ENCODE assay signal across 13 cellular contexts in genomic region chr10:58651040-58651439, GRCh38.
DNase-seq lines count a peak whose midpoint lies in the region; ATAC-seq, FAIRE-seq and TF ChIP-seq lines count a peak whose summit lies in the region.
"Had no signal": no experiment of that assay in that cellular context is flagged by ENCODE, and none has a peak within 500 bp of the region (broad histone marks: within the 10 kb centered on the region; RNA-seq: fewer than 3 reads in every experiment).

No MANE protein-coding gene starts in this region.

- TF ChIP-seq POLR2A in esophagus squamous epithelium (IDR thresholded peaks at IDR 0.05): no peak

- H3K9ac ChIP-seq in keratinocyte (ENCODE audit: control insufficient read depth, extremely low read depth, insufficient read depth, low read length): no peak overlapping the region

- H3K9me1 ChIP-seq in keratinocyte (ENCODE audit: control insufficient read depth, extremely low read depth, insufficient read depth, low read length): no peaks in the 10 kb centered on the region

- H3K9me3 ChIP-seq in keratinocyte (ENCODE audit: control insufficient read depth, low read depth, low read length) (no peaks in the 10 kb centered on the region), esophagus squamous epithelium (no peaks in the 10 kb centered on the region)
- H3K9me3 ChIP-seq: body of pancreas had no signal

- H2AFZ ChIP-seq in keratinocyte (ENCODE audit: control insufficient read depth, low read length): no peak overlapping the region

- intact Hi-C loops in esophagus squamous epithelium (cut with DNase I): no loop called here

- TF ChIP-seq CTCF in keratinocyte (optimal IDR thresholded peaks at IDR 0.05 in 1 of 3, IDR thresholded peaks at IDR 0.05 in 1 of 3, conservative IDR thresholded peaks at IDR 0.05 in 1 of 3; ENCODE audit: extremely low read depth in 1 of 3, insufficient read depth in 2 of 3, low read length in 3 of 3) (no peak), esophagus squamous epithelium (IDR thresholded peaks at IDR 0.05) (no peak)

- H3K4me1 ChIP-seq in keratinocyte (ENCODE audit: control insufficient read depth, extremely low read depth, insufficient read depth, low read length) (peaks cover 10% of the 10 kb centered on the region), esophagus squamous epithelium (peaks cover 0 to 9% (median 0%) of the 10 kb centered on the region in 3 donors)

- WGBS in esophagus squamous epithelium, 2 donors: 24 to 52% methylated on average over 4 of the region's 5 CpGs

- no peaks in the 10 kb centered on the region for H3K27me3 ChIP-seq in keratinocyte (ENCODE audit: control insufficient read depth, extremely low read depth, insufficient read depth, low read length)
- no peaks in the 10 kb centered on the region for H3K27me3 ChIP-seq in esophagus squamous epithelium
- H3K27me3 ChIP-seq: body of pancreas had no signal

- H3K4me3 ChIP-seq in keratinocyte (ENCODE audit: control insufficient read depth in 2 of 3, extremely low read depth in 1 of 3, insufficient read depth in 2 of 3, low read depth in 1 of 3, low read length in 3 of 3): no peak overlapping the region
- no peak overlapping the region for H3K4me3 ChIP-seq in esophagus squamous epithelium
- H3K4me3 ChIP-seq: body of pancreas had no signal

- no peaks in the 10 kb centered on the region for H3K79me2 ChIP-seq in keratinocyte (ENCODE audit: control insufficient read depth, insufficient read depth, low read length)

- H3K36me3 ChIP-seq in keratinocyte (ENCODE audit: control insufficient read depth in 2 of 2, extremely low read depth in 1 of 2, insufficient read depth in 2 of 2, low read length in 2 of 2) (no peaks in the 10 kb centered on the region), esophagus squamous epithelium (no peaks in the 10 kb centered on the region)

- peak; percentile 5 for FAIRE-seq in keratinocyte (lab: Jason Lieb, UNC)
- FAIRE-seq: GM12892 had no signal

- H4K20me1 ChIP-seq in keratinocyte (ENCODE audit: control insufficient read depth, extremely low read depth, insufficient read depth, low read length): no peaks in the 10 kb centered on the region

- no peak overlapping the region for H3K27ac ChIP-seq in keratinocyte (ENCODE audit: control insufficient read depth, insufficient read depth, low read length)
- H3K27ac ChIP-seq in esophagus squamous epithelium: peak overlapping the region in 1 of 4 donors; percentile 7
- H3K27ac ChIP-seq: body of pancreas had no signal

- ATAC-seq in GM21360 (IDR thresholded peaks at IDR 0.05; ENCODE audit: unreplicated experiment) (no peak), HG03196 (IDR thresholded peaks at IDR 0.05; ENCODE audit: unreplicated experiment) (no peak), HG03025 (IDR thresholded peaks at IDR 0.05; ENCODE audit: low FRiP score, unreplicated experiment) (no peak)
- ATAC-seq: body of pancreas had no signal

- dilution Hi-C loops in keratinocyte (cut with MboI; ENCODE audit: extremely low pct_ligation_motif_present, low sequenced_read_pairs): no loop called here

- H3K4me2 ChIP-seq in keratinocyte (ENCODE audit: control insufficient read depth, extremely low read depth, insufficient read depth, low read depth, low read length): no peak overlapping the region

- peak; percentile 21 for DNase-seq in COLO829 (ENCODE audit: low spot score)
- DNase-seq in NCI-H2029 treated with DMSO at 0.1 percent for 48 hours (lab: John Stamatoyannopoulos, UW): peak; percentile 10
- peak; percentile 72 for DNase-seq in astrocyte of the hippocampus (ENCODE audit: low read depth, low spot score)
- DNase-seq in keratinocyte (ENCODE audit: low read depth, low spot score): no peak
- DNase-seq in esophagus squamous epithelium (lab: John Stamatoyannopoulos, UW): no peak
- DNase-seq: activated CD4-positive, alpha-beta memory T cell treated with anti-CD3 and anti-CD28 coated beads, Interleukin-2, amount 10 ng/mL, durations not matched to agents 7 days and 5 days; glutamatergic neuron; stimulated activated CD4-positive, alpha-beta T cell treated with anti-CD3 and anti-CD28 coated beads, Interleukin-2, amount 100 ng/mL, for 24 hours had no signal

Comparison
In these comparisons a context has a peak if more than half of its experiments do, and no peak if none do; other contexts are left out.
1. DNase-seq: peak in COLO829 (single experiment), NCI-H2029 treated with DMSO at 0.1 percent for 48 hours (single experiment) and astrocyte of the hippocampus (single experiment); none in keratinocyte (single experiment) and esophagus squamous epithelium (single experiment).